In genomic region chr12:108548954-108549521, GRCh38 we compare ENCODE assay signal across 2 cellular contexts.
TF ChIP-seq lines count a peak whose summit lies in the region.

No MANE protein-coding gene starts in this region.

TF ChIP-seq in GM12891, 5 proteins besides CTCF, POLR2A, EP300 and RAD21:
- no peak for TF ChIP-seq POLR2AphosphoS5 (IDR thresholded peaks at IDR 0.05; ENCODE audit: low read depth, low read length)
- TF ChIP-seq PAX5 (IDR thresholded peaks at IDR 0.05; ENCODE audit: insufficient read depth, low read length, severe bottlenecking), result no peak
- no peak for TF ChIP-seq POU2F2 (IDR thresholded peaks at IDR 0.05; ENCODE audit: low read depth, low read length)
- TF ChIP-seq TAF1 (IDR thresholded peaks at IDR 0.05; ENCODE audit: low read depth, low read length), result no peak
- no peak for TF ChIP-seq SPI1 (IDR thresholded peaks at IDR 0.05; ENCODE audit: low read depth, low read length)

TF ChIP-seq in GM12878, 131 proteins besides CTCF, POLR2A, EP300 and RAD21:
- TF ChIP-seq MTA2 (IDR thresholded peaks at IDR 0.05; ENCODE audit: low read depth) (peak; percentile 18; the same call in 1 of the 2 replicates), EZH2 (IDR thresholded peaks at IDR 0.05; ENCODE audit: borderline replicate concordance, control insufficient read depth, low read depth, low read length) (no peak), BHLHE40 (IDR thresholded peaks at IDR 0.05; ENCODE audit: borderline replicate concordance in 1 of 2, low read depth in 2 of 2, low read length in 1 of 2) (peak; percentile 63 to 71; a peak in 3 of 4 replicates), ATF2 (IDR thresholded peaks at IDR 0.05; ENCODE audit: low read length) (no peak), RUNX3 (IDR thresholded peaks at IDR 0.05; ENCODE audit: low read length) (peak; percentile 29; the same call in 1 of the 2 replicates), SKIL (IDR thresholded peaks at IDR 0.05; ENCODE audit: low read depth, poor library complexity, severe bottlenecking) (peak; percentile 14), PKNOX1 (IDR thresholded peaks at IDR 0.05) (peak; percentile 22; the same call in 1 of the 2 replicates), CREB1 (IDR thresholded peaks at IDR 0.05; ENCODE audit: low read depth) (0 out of 2 replicates have a peak, but pooled peaks have one; percentile 26)
